ENCODE assay signal across 8 cellular contexts in the genomic region with DNA sequence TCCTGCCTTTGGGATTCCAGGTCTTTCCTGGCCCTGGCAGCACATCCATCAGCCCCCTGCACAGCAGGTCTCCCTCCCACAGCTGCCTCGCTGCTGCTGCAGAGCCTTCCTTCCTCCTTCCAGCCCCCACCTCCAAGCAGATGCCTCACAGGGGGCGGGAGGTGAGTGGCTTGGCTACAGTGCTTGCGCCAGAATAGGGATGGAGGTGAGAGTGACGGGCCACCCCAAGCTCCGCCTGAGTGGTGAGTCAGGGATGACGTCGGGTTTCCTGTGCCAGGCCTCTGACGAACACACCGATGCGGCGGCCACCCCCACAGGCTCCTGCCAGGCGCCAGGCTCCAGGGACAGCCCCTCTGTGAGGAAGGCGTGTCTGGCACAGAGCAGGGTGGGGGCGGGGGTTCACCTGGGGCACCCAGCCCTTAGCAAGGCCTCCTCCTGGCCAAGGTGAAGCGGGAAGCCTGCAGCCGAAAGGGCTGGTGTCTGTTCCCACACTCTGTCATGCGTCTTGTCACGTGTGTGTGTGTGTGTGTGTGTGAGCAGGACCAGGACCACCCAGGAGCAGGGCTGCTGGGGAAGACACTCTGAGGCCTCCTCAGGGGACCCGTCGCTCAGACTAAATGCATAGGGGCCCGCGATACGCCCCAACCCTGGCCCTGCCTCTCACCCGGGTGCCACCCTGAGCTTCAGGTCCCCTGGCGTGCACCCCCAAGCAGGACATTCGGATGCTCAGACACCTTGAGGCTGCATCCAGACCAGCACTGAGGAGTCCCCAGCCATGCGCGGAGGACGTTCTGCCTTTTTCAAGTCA. TPM values are rescaled to one million over a fixed set of nuclear protein-coding genes. Genes with fewer than 3 reads are reported as not detected.
DNase-seq lines count a peak whose midpoint lies in the region; ATAC-seq and TF ChIP-seq lines count a peak whose summit lies in the region.

No MANE protein-coding gene starts in this region.

- peaks cover 5% of the 10 kb centered on the region for H4K20me1 ChIP-seq in smooth muscle cell (ENCODE audit: low read depth)

- WGBS in heart right ventricle, 2 donors, result 52 to 65% methylated on average over 29 of the region's 29 CpGs
- 39% methylated on average over 23 of the region's 29 CpGs for WGBS in smooth muscle cell (ENCODE audit: low lambda C conversion rate)

- H3K4me1 ChIP-seq in heart right ventricle (peaks cover 0 to 53% (median 39%) of the 10 kb centered on the region in 9 donors), smooth muscle cell (ENCODE audit: low read depth) (peaks cover 4% of the 10 kb centered on the region)

- H3K9me3 ChIP-seq in heart right ventricle, result no peaks in the 10 kb centered on the region
- no peaks in the 10 kb centered on the region for H3K9me3 ChIP-seq in smooth muscle cell (replicated peaks; ENCODE audit: low read depth)

- no peaks in the 10 kb centered on the region for H3K79me2 ChIP-seq in smooth muscle cell (ENCODE audit: low read depth)

- H3K27ac ChIP-seq in heart right ventricle (peak overlapping the region in 1 of 10 donors; percentile 89), smooth muscle cell (ENCODE audit: low read depth) (peak overlapping the region; percentile 16)

- H3K27me3 ChIP-seq in heart right ventricle, result peaks cover 0 to 5% (median 0%) of the 10 kb centered on the region in 7 donors
- no peaks in the 10 kb centered on the region for H3K27me3 ChIP-seq in smooth muscle cell (ENCODE audit: low read depth)

- H3K4me3 ChIP-seq in Jurkat, Clone E6-1 (ENCODE audit: low read length), result peak overlapping the region; percentile 41
- H3K4me3 ChIP-seq in heart right ventricle (peak overlapping the region in 2 of 10 donors; percentile 10 to 16), smooth muscle cell (no peak overlapping the region)

- H3K9ac ChIP-seq in smooth muscle cell (ENCODE audit: low read depth), result peak overlapping the region; percentile 20

- H2AFZ ChIP-seq in smooth muscle cell (ENCODE audit: low read depth), result peak overlapping the region; percentile 69

- DNase-seq in Caki2 (ENCODE audit: low read depth) (peak; percentile 77), heart right ventricle (peak; percentile 57 to 73), smooth muscle cell (lab: John Stamatoyannopoulos, UW; ENCODE audit: unreplicated experiment) (peak; percentile 68), KG1 (lab: John Stamatoyannopoulos, UW) (no peak)
- DNase-seq in Jurkat, Clone E6-1 (ENCODE audit: low read depth, low spot score), result peak; percentile 94
- DNase-seq in activated naive CD4-positive, alpha-beta T cell treated with anti-CD3 and anti-CD28 coated beads, Interleukin-2, amount 50 U/mL, for 16 hours, result peak; percentile 97

- ATAC-seq in GM21526 (IDR thresholded peaks at IDR 0.05; ENCODE audit: low FRiP score, unreplicated experiment), result peak; percentile 35
- ATAC-seq in SK-N-SH treated with all-trans-retinoic acid at 6 μM for 48 hours, result peak; percentile 82
- ATAC-seq in heart right ventricle, result peak; percentile 10 to 60 (median 40)

- in situ Hi-C loops in Caki2 (cut with HindIII; ENCODE audit: low pct_unique_long_range_greater_than_20kb, low sequenced_read_pairs), result no loop called here

- H3K4me2 ChIP-seq in smooth muscle cell, result peak overlapping the region; percentile 64

- peaks cover 0 to 7% (median 0%) of the 10 kb centered on the region in 9 donors for H3K36me3 ChIP-seq in heart right ventricle
- H3K36me3 ChIP-seq in smooth muscle cell (ENCODE audit: low read depth), result no peaks in the 10 kb centered on the region

- TF ChIP-seq CTCF in heart right ventricle (IDR thresholded peaks at IDR 0.05), result no peak
- no peak for TF ChIP-seq CTCF in smooth muscle cell (IDR thresholded peaks at IDR 0.05; ENCODE audit: borderline replicate concordance, insufficient read depth, poor library complexity, severe bottlenecking)

- no peaks in the 10 kb centered on the region for H3F3A ChIP-seq in smooth muscle cell (ENCODE audit: low read depth)

- intact Hi-C loops in heart right ventricle (cut with DNase I), result loop anchor here in 6 of 10 donors (5.0 to 10.0 kb wide), 5 partner anchors 46 to 366 kb away; a partner anchor contains a TSS

TF ChIP-seq in SK-N-SH treated with all-trans-retinoic acid at 6 μM for 48 hours, 23 proteins besides CTCF, POLR2A, EP300 and RAD21:
- TF ChIP-seq ZFP3 (CRISPR knock-in tag; IDR thresholded peaks at IDR 0.05) (0 out of 2 replicates have a peak, but pooled peaks have one; percentile 45), ZNF565 (CRISPR knock-in tag; conservative IDR thresholded peaks at IDR 0.05; ENCODE audit: low read depth) (no peak)
- TF ChIP-seq, protein P1, sequence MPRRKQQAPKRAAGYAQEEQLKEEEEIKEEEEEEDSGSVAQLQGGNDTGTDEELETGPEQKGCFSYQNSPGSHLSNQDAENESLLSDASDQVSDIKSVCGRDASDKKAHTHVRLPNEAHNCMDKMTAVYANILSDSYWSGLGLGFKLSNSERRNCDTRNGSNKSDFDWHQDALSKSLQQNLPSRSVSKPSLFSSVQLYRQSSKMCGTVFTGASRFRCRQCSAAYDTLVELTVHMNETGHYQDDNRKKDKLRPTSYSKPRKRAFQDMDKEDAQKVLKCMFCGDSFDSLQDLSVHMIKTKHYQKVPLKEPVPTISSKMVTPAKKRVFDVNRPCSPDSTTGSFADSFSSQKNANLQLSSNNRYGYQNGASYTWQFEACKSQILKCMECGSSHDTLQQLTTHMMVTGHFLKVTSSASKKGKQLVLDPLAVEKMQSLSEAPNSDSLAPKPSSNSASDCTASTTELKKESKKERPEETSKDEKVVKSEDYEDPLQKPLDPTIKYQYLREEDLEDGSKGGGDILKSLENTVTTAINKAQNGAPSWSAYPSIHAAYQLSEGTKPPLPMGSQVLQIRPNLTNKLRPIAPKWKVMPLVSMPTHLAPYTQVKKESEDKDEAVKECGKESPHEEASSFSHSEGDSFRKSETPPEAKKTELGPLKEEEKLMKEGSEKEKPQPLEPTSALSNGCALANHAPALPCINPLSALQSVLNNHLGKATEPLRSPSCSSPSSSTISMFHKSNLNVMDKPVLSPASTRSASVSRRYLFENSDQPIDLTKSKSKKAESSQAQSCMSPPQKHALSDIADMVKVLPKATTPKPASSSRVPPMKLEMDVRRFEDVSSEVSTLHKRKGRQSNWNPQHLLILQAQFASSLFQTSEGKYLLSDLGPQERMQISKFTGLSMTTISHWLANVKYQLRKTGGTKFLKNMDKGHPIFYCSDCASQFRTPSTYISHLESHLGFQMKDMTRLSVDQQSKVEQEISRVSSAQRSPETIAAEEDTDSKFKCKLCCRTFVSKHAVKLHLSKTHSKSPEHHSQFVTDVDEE (CRISPR knock-in tag; IDR thresholded peaks at IDR 0.05), result peak; percentile 35; the same call in 1 of the 2 replicates

RNA-seq across cellular contexts. Expression of a gene that starts 3.4 kb away (rescaled TPM):
- total RNA-seq in Caki2 (2014; rRNA removed; shearing (Covaris generic); ENCODE audit: low replicate concordance), result 6.1 and 7.4 TPM in 2 replicates
- polyA plus RNA-seq in Jurkat, Clone E6-1 (2012; ENCODE audit: insufficient read depth, insufficient read length), result 31.3 TPM
- total RNA-seq in heart right ventricle, result 1 to 10 TPM in 9 of 10 donors, under 1 TPM in 1; 0.61 to 6.8 (median 2.5) TPM
- 10 to 100 TPM in 1 of 2 donors, 1 to 10 TPM in 1; 2.9 to 29.1 TPM for polyA plus RNA-seq in heart right ventricle
- 48.7 and 55.3 TPM in 2 replicates for total RNA-seq in smooth muscle cell
- 89.3 and 111 TPM in 2 replicates for polyA plus RNA-seq in smooth muscle cell

RNA-seq across cellular contexts. Expression of a gene that starts 10.3 kb away (rescaled TPM):
- total RNA-seq in Caki2 (2014; rRNA removed; shearing (Covaris generic); ENCODE audit: low replicate concordance), result not detected in 2 replicates
- polyA plus RNA-seq in Jurkat, Clone E6-1 (2012; ENCODE audit: insufficient read depth, insufficient read length), result not detected
- total RNA-seq in heart right ventricle (not detected), smooth muscle cell (0.40 TPM in 1 of 2 replicates, not detected in the other)
- polyA plus RNA-seq in heart right ventricle (under 1 TPM in 1 of 2 donors, not detected in 1; 0.16 TPM), smooth muscle cell (0.50 TPM in 1 of 2 replicates, not detected in the other)

RNA-seq across cellular contexts. Expression of a gene that starts 32.2 kb away (rescaled TPM):
- total RNA-seq in Caki2 (2014; rRNA removed; shearing (Covaris generic); ENCODE audit: low replicate concordance), result 0.32 TPM in 1 of 2 replicates, not detected in the other
- not detected for polyA plus RNA-seq in Jurkat, Clone E6-1 (2012; ENCODE audit: insufficient read depth, insufficient read length)
- total RNA-seq in heart right ventricle (1 to 10 TPM; 1.5 to 7.3 (median 3.4) TPM), smooth muscle cell (0.04 and 1.2 TPM in 2 replicates)
- polyA plus RNA-seq in heart right ventricle (1 to 10 TPM; 1.9 to 5.2 TPM), smooth muscle cell (0.06 TPM in 1 of 2 replicates, not detected in the other)
